26 cellular contexts compared by ENCODE assay signal in the genomic region with DNA sequence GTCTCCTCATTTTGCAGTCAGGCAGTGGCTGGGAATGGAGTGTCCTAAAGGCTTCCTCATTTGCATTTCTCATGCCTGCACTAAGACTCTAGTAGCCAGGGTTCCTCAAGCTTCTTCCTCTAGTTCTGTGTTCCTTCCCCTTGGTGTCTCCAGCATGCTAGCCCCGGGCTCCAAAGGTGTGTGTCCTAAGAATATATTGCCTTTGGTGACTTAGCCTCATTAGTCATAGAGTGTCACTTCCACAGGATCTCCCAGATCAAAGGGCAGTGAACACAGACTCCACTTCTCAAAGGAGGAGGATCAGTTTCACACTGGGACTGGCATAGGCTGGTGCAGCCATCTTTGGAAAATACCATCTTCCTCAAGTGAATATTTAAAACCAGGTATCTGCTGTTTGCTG. TPM values are rescaled to one million over a fixed set of nuclear protein-coding genes. Genes with fewer than 3 reads are reported as not detected.
DNase-seq lines count a peak whose midpoint lies in the region; ATAC-seq and TF ChIP-seq lines count a peak whose summit lies in the region.
"Had no signal": no experiment of that assay in that cellular context is flagged by ENCODE, and none has a peak within 500 bp of the region (broad histone marks: within the 10 kb centered on the region; RNA-seq: fewer than 3 reads in every experiment).

No MANE protein-coding gene starts in this region.

- CTCF ChIA-PET in naive thymus-derived CD4-positive, alpha-beta T cell (lab: Charles Lee): no interaction called here
- CTCF ChIA-PET in activated CD8-positive, alpha-beta memory T cell treated with anti-CD3 and anti-CD28 coated beads, Interleukin-2, amount 10 ng/mL, durations not matched to agents 7 days and 5 days (lab: Charles Lee): no interaction called here

- POLR2A ChIA-PET in naive thymus-derived CD4-positive, alpha-beta T cell (lab: Charles Lee): no interaction called here

- no peaks in the 10 kb centered on the region for H3K36me3 ChIP-seq in colonic mucosa
- no peaks in the 10 kb centered on the region for H3K36me3 ChIP-seq in naive thymus-derived CD4-positive, alpha-beta T cell (ENCODE audit: control insufficient read depth in 2 of 3, insufficient read depth in 3 of 3, low read length in 3 of 3)
- H3K36me3 ChIP-seq: gastroesophageal sphincter had no signal

- no peaks in the 10 kb centered on the region for H3K9me3 ChIP-seq in colonic mucosa
- H3K9me3 ChIP-seq in naive thymus-derived CD4-positive, alpha-beta T cell (ENCODE audit: control insufficient read depth in 2 of 3, low read length in 3 of 3): no peaks in the 10 kb centered on the region
- H3K9me3 ChIP-seq: gastroesophageal sphincter, testis had no signal

- peaks cover 0 to 1% (median 0%) of the 10 kb centered on the region in 11 donors for H3K9me3 Mint-ChIP-seq in naive thymus-derived CD4-positive, alpha-beta T cell
- H3K9me3 Mint-ChIP-seq in activated CD8-positive, alpha-beta memory T cell treated with anti-CD3 and anti-CD28 coated beads, Interleukin-2, amount 10 ng/mL, durations not matched to agents 7 days and 5 days (ENCODE audit: low read depth): no peaks in the 10 kb centered on the region
- H3K9me3 Mint-ChIP-seq: activated B cell treated with CpG ODN at 0.5 μM for 24 hours; activated CD8-positive, alpha-beta T cell treated with anti-CD3 and anti-CD28 coated beads for 36 hours; activated naive CD4-positive, alpha-beta T cell treated with anti-CD3 and anti-CD28 coated beads for 36 hours; CD8-positive, alpha-beta memory T cell; stimulated activated naive B cell treated with anti-CD40 and anti-IgM and Interleukin-4, amounts not matched to agents 10 μg/mL and 1 μg/mL and 100 μg/mL, for 72 hours had no signal

- intact Hi-C loops in colonic mucosa (cut with DNase I): no loop called here
- intact Hi-C loops in naive thymus-derived CD4-positive, alpha-beta T cell (cut with micrococcal nuclease): no loop called here

- no peaks in the 10 kb centered on the region for H3K27me3 ChIP-seq in colonic mucosa
- H3K27me3 ChIP-seq in naive thymus-derived CD4-positive, alpha-beta T cell (ENCODE audit: control insufficient read depth in 2 of 2, insufficient read depth in 2 of 2, low read length in 2 of 2): no peaks in the 10 kb centered on the region
- H3K27me3 ChIP-seq: gastroesophageal sphincter, testis had no signal

- no peak overlapping the region for H3K27ac ChIP-seq in colonic mucosa
- no peak overlapping the region for H3K27ac ChIP-seq in naive thymus-derived CD4-positive, alpha-beta T cell (ENCODE audit: low read depth, low read length)
- H3K27ac ChIP-seq: gastroesophageal sphincter, testis had no signal

- H3K36me3 Mint-ChIP-seq in naive thymus-derived CD4-positive, alpha-beta T cell: no peaks in the 10 kb centered on the region
- no peaks in the 10 kb centered on the region for H3K36me3 Mint-ChIP-seq in activated CD8-positive, alpha-beta memory T cell treated with anti-CD3 and anti-CD28 coated beads, Interleukin-2, amount 10 ng/mL, durations not matched to agents 7 days and 5 days
- H3K36me3 Mint-ChIP-seq: CD8-positive, alpha-beta memory T cell; stimulated activated naive B cell treated with anti-CD40 and anti-IgM and Interleukin-4, amounts not matched to agents 10 μg/mL and 1 μg/mL and 100 μg/mL, for 72 hours had no signal

- no peaks in the 10 kb centered on the region for H3K4me1 Mint-ChIP-seq in naive thymus-derived CD4-positive, alpha-beta T cell
- H3K4me1 Mint-ChIP-seq in activated CD8-positive, alpha-beta memory T cell treated with anti-CD3 and anti-CD28 coated beads, Interleukin-2, amount 10 ng/mL, durations not matched to agents 7 days and 5 days: no peaks in the 10 kb centered on the region
- H3K4me1 Mint-ChIP-seq: activated B cell treated with CpG ODN at 0.5 μM for 24 hours; CD8-positive, alpha-beta memory T cell; stimulated activated naive B cell treated with anti-CD40 and anti-IgM and Interleukin-4, amounts not matched to agents 10 μg/mL and 1 μg/mL and 100 μg/mL, for 72 hours had no signal

- H3K4me1 ChIP-seq in colonic mucosa: peaks cover 3% of the 10 kb centered on the region
- H3K4me1 ChIP-seq in naive thymus-derived CD4-positive, alpha-beta T cell (ENCODE audit: control insufficient read depth in 2 of 2, insufficient read depth in 2 of 2, low read length in 2 of 2): no peaks in the 10 kb centered on the region

- TF ChIP-seq CTCF in colonic mucosa (IDR thresholded peaks at IDR 0.05): no peak

- ATAC-seq in naive thymus-derived CD4-positive, alpha-beta T cell: peak; percentile 31
- ATAC-seq in activated CD8-positive, alpha-beta memory T cell treated with anti-CD3 and anti-CD28 coated beads, Interleukin-2, amount 10 ng/mL, durations not matched to agents 7 days and 5 days: no peak
- ATAC-seq in HG03097 (IDR thresholded peaks at IDR 0.05; ENCODE audit: low FRiP score, unreplicated experiment): no peak
- no peak for ATAC-seq in GM21423 (IDR thresholded peaks at IDR 0.05; ENCODE audit: unreplicated experiment)
- ATAC-seq: activated CD8-positive, alpha-beta T cell treated with anti-CD3 and anti-CD28 coated beads for 36 hours; gastroesophageal sphincter; stimulated activated naive B cell treated with anti-CD40 and anti-IgM and Interleukin-4, amounts not matched to agents 10 μg/mL and 1 μg/mL and 100 μg/mL, for 72 hours had no signal

- H3K4me3 Mint-ChIP-seq in naive thymus-derived CD4-positive, alpha-beta T cell: no peak overlapping the region
- H3K4me3 Mint-ChIP-seq in activated CD8-positive, alpha-beta memory T cell treated with anti-CD3 and anti-CD28 coated beads, Interleukin-2, amount 10 ng/mL, durations not matched to agents 7 days and 5 days: no peak overlapping the region
- H3K4me3 Mint-ChIP-seq: activated B cell treated with CpG ODN at 0.5 μM for 24 hours; activated CD8-positive, alpha-beta T cell treated with anti-CD3 and anti-CD28 coated beads for 36 hours; activated naive CD4-positive, alpha-beta T cell treated with anti-CD3 and anti-CD28 coated beads for 36 hours; CD8-positive, alpha-beta memory T cell; stimulated activated naive B cell treated with anti-CD40 and anti-IgM and Interleukin-4, amounts not matched to agents 10 μg/mL and 1 μg/mL and 100 μg/mL, for 72 hours had no signal

- H3K9ac ChIP-seq in colonic mucosa (ENCODE audit: low read depth in 2 of 2, low read length in 2 of 2): no peak overlapping the region

- peaks cover 22 to 37% (median 36%) of the 10 kb centered on the region in 5 donors for H3K27me3 Mint-ChIP-seq in naive thymus-derived CD4-positive, alpha-beta T cell
- H3K27me3 Mint-ChIP-seq in activated CD8-positive, alpha-beta memory T cell treated with anti-CD3 and anti-CD28 coated beads, Interleukin-2, amount 10 ng/mL, durations not matched to agents 7 days and 5 days: peaks cover 40% of the 10 kb centered on the region

- H3K4me3 ChIP-seq in colonic mucosa: no peak overlapping the region
- H3K4me3 ChIP-seq in naive thymus-derived CD4-positive, alpha-beta T cell (ENCODE audit: low read length): no peak overlapping the region
- H3K4me3 ChIP-seq: gastroesophageal sphincter, testis had no signal

- no peak overlapping the region for H3K27ac Mint-ChIP-seq in naive thymus-derived CD4-positive, alpha-beta T cell
- H3K27ac Mint-ChIP-seq in activated CD8-positive, alpha-beta memory T cell treated with anti-CD3 and anti-CD28 coated beads, Interleukin-2, amount 10 ng/mL, durations not matched to agents 7 days and 5 days: no peak overlapping the region
- H3K27ac Mint-ChIP-seq: activated B cell treated with CpG ODN at 0.5 μM for 24 hours; activated CD8-positive, alpha-beta T cell treated with anti-CD3 and anti-CD28 coated beads for 36 hours; activated naive CD4-positive, alpha-beta T cell treated with anti-CD3 and anti-CD28 coated beads for 36 hours; CD8-positive, alpha-beta memory T cell; progenitor cell of endocrine pancreas; stimulated activated naive B cell treated with anti-CD40 and anti-IgM and Interleukin-4, amounts not matched to agents 10 μg/mL and 1 μg/mL and 100 μg/mL, for 72 hours had no signal

- peak; percentile 46 for DNase-seq in DMS53 treated with DMSO at 0.1 percent for 48 hours (lab: John Stamatoyannopoulos, UW; ENCODE audit: unreplicated experiment)
- peak; percentile 61 for DNase-seq in OCI-M1 (lab: John Stamatoyannopoulos, UW)
- peak; percentile 63 for DNase-seq in colonic mucosa
- DNase-seq in naive thymus-derived CD4-positive, alpha-beta T cell: no peak
- no peak for DNase-seq in activated CD8-positive, alpha-beta memory T cell treated with anti-CD3 and anti-CD28 coated beads, Interleukin-2, amount 10 ng/mL, durations not matched to agents 7 days and 5 days
- no peak for DNase-seq in DMS 273 treated with DMSO at 0.1 percent for 48 hours (lab: John Stamatoyannopoulos, UW)
- DNase-seq: activated B cell treated with CpG ODN at 0.5 μM for 24 hours; activated CD8-positive, alpha-beta T cell treated with anti-CD3 and anti-CD28 coated beads for 36 hours; activated naive CD4-positive, alpha-beta T cell treated with anti-CD3 and anti-CD28 coated beads for 36 hours; activated T-cell treated with anti-CD3 and anti-CD28 coated beads, Interleukin-2, amount 50 U/mL, for 1 hour; aorta; CD8-positive, alpha-beta memory T cell; central memory CD4-positive, alpha-beta T cell; DMS79 treated with DMSO at 0.1 percent for 48 hours; kidney glomerular epithelial cell; NCI-H1417; NCI-H524 treated with DMSO at 0.1 percent for 48 hours; SIG-M5; stimulated activated CD4-positive, alpha-beta T cell treated with anti-CD3 and anti-CD28 coated beads, Interleukin-2, amount 100 ng/mL, for 24 hours; stimulated activated naive B cell treated with anti-CD40 and anti-IgM and Interleukin-4, amounts not matched to agents 10 μg/mL and 1 μg/mL and 100 μg/mL, for 72 hours; T-helper 2 cell; testis had no signal

RNA-seq across cellular contexts. Expression of a gene that starts 21.4 kb away (rescaled TPM):
- 10 to 100 TPM; 25.0 to 36.4 TPM for total RNA-seq in colonic mucosa
- 10 to 100 TPM in 2 of 5 experiments, 1 to 10 TPM in 3; 4.7 to 15.2 (median 9.0) TPM for total RNA-seq in naive thymus-derived CD4-positive, alpha-beta T cell
- polyA plus RNA-seq in naive thymus-derived CD4-positive, alpha-beta T cell: 1 to 10 TPM; 6.0 to 9.7 TPM
- 10 to 100 TPM; 11.0 to 13.3 TPM for total RNA-seq in activated CD8-positive, alpha-beta memory T cell treated with anti-CD3 and anti-CD28 coated beads, Interleukin-2, amount 10 ng/mL, durations not matched to agents 7 days and 5 days

RNA-seq across cellular contexts. Expression of a gene that starts 56.2 kb away (rescaled TPM):
- total RNA-seq in colonic mucosa: 10 to 100 TPM; 39.6 to 41.3 TPM
- 1 to 10 TPM in 1 of 5 experiments, under 1 TPM in 1, not detected in 3; 0.13 to 1.5 TPM for total RNA-seq in naive thymus-derived CD4-positive, alpha-beta T cell
- polyA plus RNA-seq in naive thymus-derived CD4-positive, alpha-beta T cell: not detected
- total RNA-seq in activated CD8-positive, alpha-beta memory T cell treated with anti-CD3 and anti-CD28 coated beads, Interleukin-2, amount 10 ng/mL, durations not matched to agents 7 days and 5 days: 1 to 10 TPM in 1 of 2 experiments, under 1 TPM in 1; 0.35 to 1.5 TPM
- total RNA-seq: activated B cell treated with CpG ODN at 0.5 μM for 24 hours had no signal
- polyA plus RNA-seq: CD8-positive, alpha-beta memory T cell had no signal

Comparison
In these comparisons a context has a peak if more than half of its experiments do, and no peak if none do; other contexts are left out.
1. DNase-seq: peak in DMS53 treated with DMSO at 0.1 percent for 48 hours (single experiment), OCI-M1 (single experiment) and colonic mucosa (single experiment); none in naive thymus-derived CD4-positive, alpha-beta T cell (0 of 9), activated CD8-positive, alpha-beta memory T cell treated with anti-CD3 and anti-CD28 coated beads, Interleukin-2, amount 10 ng/mL, durations not matched to agents 7 days and 5 days (single experiment) and DMS 273 treated with DMSO at 0.1 percent for 48 hours (single experiment).
2. RNA of a gene that starts 56.2 kb away (total RNA-seq): 39.6 to 41.3 TPM in colonic mucosa; 0.35 to 1.5 TPM in activated CD8-positive, alpha-beta memory T cell treated with anti-CD3 and anti-CD28 coated beads, Interleukin-2, amount 10 ng/mL, durations not matched to agents 7 days and 5 days and 0.13 to 1.5 TPM in naive thymus-derived CD4-positive, alpha-beta T cell; every median in the first group is over 10 times any median in the second.